In the genomic region with DNA sequence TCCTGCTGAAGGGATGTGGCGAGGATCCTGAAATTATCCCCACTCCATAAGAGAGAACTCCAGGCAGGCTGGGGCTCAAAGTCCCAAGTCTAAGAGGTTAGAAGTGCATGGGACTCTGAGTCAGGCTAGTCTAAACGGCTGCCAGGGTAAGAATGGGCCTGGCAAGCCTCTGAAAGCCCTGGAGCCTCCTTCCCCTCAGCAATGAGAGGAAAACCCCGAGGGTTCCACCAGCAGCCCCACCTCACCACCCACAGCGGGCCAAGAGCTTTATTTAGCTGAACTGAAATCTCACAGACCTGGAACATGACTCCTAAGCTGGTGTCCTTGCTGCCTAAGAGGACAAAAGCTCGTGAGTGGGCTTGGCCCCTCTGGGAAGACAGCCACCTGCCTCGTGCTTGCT, we compare ENCODE assay signal across 14 cellular contexts.
DNase-seq lines count a peak whose midpoint lies in the region; ATAC-seq and TF ChIP-seq lines count a peak whose summit lies in the region.
"Had no signal": no experiment of that assay in that cellular context is flagged by ENCODE, and none has a peak within 500 bp of the region (broad histone marks: within the 10 kb centered on the region; RNA-seq: fewer than 3 reads in every experiment).

No MANE protein-coding gene starts in this region.

- H3K4me1 ChIP-seq in vagina = peaks cover 19% of the 10 kb centered on the region
- H3K4me1 ChIP-seq: ascending aorta had no signal

- no peaks in the 10 kb centered on the region for H3K27me3 ChIP-seq in vagina
- H3K27me3 ChIP-seq: ascending aorta, ovary had no signal

- no peaks in the 10 kb centered on the region for H3K36me3 ChIP-seq in vagina
- H3K36me3 ChIP-seq: ascending aorta, ovary had no signal

- no peak for TF ChIP-seq CTCF in fibroblast of mammary gland (conservative IDR thresholded peaks at IDR 0.05; ENCODE audit: control insufficient read depth, insufficient read depth, low read depth, low read length)
- TF ChIP-seq CTCF in vagina (IDR thresholded peaks at IDR 0.05) = no peak

- H3K4me3 ChIP-seq in fibroblast of mammary gland (ENCODE audit: control insufficient read depth, low read depth, low read length) (no peak overlapping the region), vagina (no peak overlapping the region)
- H3K4me3 ChIP-seq: ascending aorta, dorsolateral prefrontal cortex, ovary had no signal

- intact Hi-C loops in vagina (cut with DNase I) = no loop called here

- ATAC-seq in HG03457 (IDR thresholded peaks at IDR 0.05; ENCODE audit: unreplicated experiment) = no peak
- ATAC-seq: activated CD8-positive, alpha-beta T cell treated with anti-CD3 and anti-CD28 coated beads for 36 hours; CD8-positive, alpha-beta T cell had no signal

- H3K27ac ChIP-seq in vagina = peak overlapping the region; percentile 48
- H3K27ac ChIP-seq: ascending aorta, ovary had no signal

- H3K9me3 ChIP-seq in vagina = no peaks in the 10 kb centered on the region
- H3K9me3 ChIP-seq: ascending aorta, ovary had no signal

- DNase-seq in NCI-H1436 (lab: John Stamatoyannopoulos, UW) (peak; percentile 17), NCI-H1436 treated with DMSO at 0.1 percent for 48 hours (lab: John Stamatoyannopoulos, UW) (no peak), fibroblast of mammary gland (ENCODE audit: low read depth) (peak; percentile 49), medulla oblongata (ENCODE audit: extremely low spot score) (peak; percentile 61), vagina (ENCODE audit: extremely low spot score in 2 of 2) (no peak), SW480 (ENCODE audit: low spot score) (no peak)
- no peak for DNase-seq in stimulated activated CD4-positive, alpha-beta T cell treated with anti-CD3 and anti-CD28 coated beads, Interleukin-1b, Interleukin-23, amount 100 ng/mL, for 48 hours
- DNase-seq: 8988T; activated CD8-positive, alpha-beta T cell treated with anti-CD3 and anti-CD28 coated beads for 36 hours; CD8-positive, alpha-beta T cell; dorsolateral prefrontal cortex; ovary had no signal

- TF ChIP-seq POLR2A in vagina (IDR thresholded peaks at IDR 0.05) = no peak

Comparison
In these comparisons a context has a peak if more than half of its experiments do, and no peak if none do; other contexts are left out.
1. DNase-seq: peak in NCI-H1436 (single experiment), fibroblast of mammary gland (single experiment) and medulla oblongata (single experiment); none in NCI-H1436 treated with DMSO at 0.1 percent for 48 hours (single experiment), vagina (0 of 2), stimulated activated CD4-positive, alpha-beta T cell treated with anti-CD3 and anti-CD28 coated beads, Interleukin-1b, Interleukin-23, amount 100 ng/mL, for 48 hours (single experiment) and SW480 (single experiment).